10 cellular contexts compared by ENCODE assay signal in the genomic region with DNA sequence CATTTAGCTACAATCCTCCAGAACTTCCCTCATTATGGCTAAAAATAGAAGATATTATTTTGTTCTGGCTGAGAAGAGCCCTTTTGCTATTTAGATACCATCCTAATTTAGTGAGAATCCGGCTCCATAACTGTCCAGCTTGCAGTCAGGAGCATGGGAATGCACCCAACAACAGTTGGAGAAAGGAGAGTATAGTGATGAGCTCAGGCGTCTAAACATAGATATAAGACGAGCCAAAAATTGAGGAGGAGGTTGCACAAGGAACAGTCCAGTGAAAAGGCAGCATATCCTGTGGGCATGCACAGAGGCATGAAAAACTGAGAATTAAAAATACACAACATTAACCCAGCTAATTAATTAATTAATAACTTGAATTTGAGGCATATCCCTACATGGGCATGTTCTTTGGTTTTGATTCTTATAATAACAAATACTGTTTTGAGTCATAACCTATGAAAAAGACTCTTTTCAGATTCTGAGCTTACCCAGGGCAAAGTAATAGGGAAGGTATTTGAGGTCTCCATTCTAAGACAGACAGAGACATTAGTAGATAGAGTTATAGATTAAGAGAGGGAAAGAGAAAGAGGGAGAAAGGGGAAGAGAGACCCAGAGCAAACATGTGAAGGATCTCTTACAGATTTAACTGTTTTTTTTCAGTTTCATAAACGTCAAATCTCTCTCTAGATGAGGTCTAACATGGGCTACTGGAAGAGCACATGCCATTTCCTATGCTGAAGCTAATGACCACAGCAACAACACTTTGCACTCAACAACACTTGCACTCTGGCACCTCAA.
DNase-seq lines count a peak whose midpoint lies in the region; ATAC-seq and TF ChIP-seq lines count a peak whose summit lies in the region.
"Had no signal": no experiment of that assay in that cellular context is flagged by ENCODE, and none has a peak within 500 bp of the region (broad histone marks: within the 10 kb centered on the region; RNA-seq: fewer than 3 reads in every experiment).

No MANE protein-coding gene starts in this region.

- H3K36me3 ChIP-seq in prostate gland: no peaks in the 10 kb centered on the region

- WGBS in prostate gland: 72% methylated on average over 4 of the region's 4 CpGs

- H3K4me3 Mint-ChIP-seq in activated CD8-positive, alpha-beta T cell treated with anti-CD3 and anti-CD28 coated beads for 36 hours: no peak overlapping the region
- H3K4me3 Mint-ChIP-seq: T-cell had no signal

- no peaks in the 10 kb centered on the region for H3K4me1 ChIP-seq in prostate gland (replicated peaks)

- no peak overlapping the region for H3K4me3 ChIP-seq in GM12864 (ENCODE audit: low read depth, low read length)
- no peak overlapping the region for H3K4me3 ChIP-seq in fibroblast of the aortic adventitia (ENCODE audit: low read depth, low read length)
- H3K4me3 ChIP-seq in prostate gland: no peak overlapping the region
- H3K4me3 ChIP-seq: lung had no signal

- DNase-seq in GM12864 (ENCODE audit: low read depth) (peak; percentile 7), fibroblast of the aortic adventitia (ENCODE audit: low read depth) (peak; percentile 63), UCSD-AML1 (lab: John Stamatoyannopoulos, UW; ENCODE audit: unreplicated experiment) (no peak), prostate gland (ENCODE audit: low spot score) (no peak), NCI-H1105 (lab: John Stamatoyannopoulos, UW) (no peak)
- DNase-seq in activated CD8-positive, alpha-beta T cell treated with anti-CD3 and anti-CD28 coated beads for 36 hours: no peak
- DNase-seq: T-cell had no signal

- no peak for TF ChIP-seq POLR2A in prostate gland (IDR thresholded peaks at IDR 0.05)

- H3K27me3 ChIP-seq in prostate gland (replicated peaks; ENCODE audit: insufficient read depth): no peaks in the 10 kb centered on the region

- CTCF ChIA-PET in activated CD8-positive, alpha-beta T cell treated with anti-CD3 and anti-CD28 coated beads for 36 hours (lab: Charles Lee): no interaction called here

- H3K27ac Mint-ChIP-seq in activated CD8-positive, alpha-beta T cell treated with anti-CD3 and anti-CD28 coated beads for 36 hours: no peak overlapping the region
- H3K27ac Mint-ChIP-seq: T-cell had no signal

- H3K9me3 ChIP-seq in prostate gland: no peaks in the 10 kb centered on the region

- intact Hi-C loops in activated CD8-positive, alpha-beta T cell treated with anti-CD3 and anti-CD28 coated beads for 36 hours (cut with micrococcal nuclease): no loop called here
- intact Hi-C loops in prostate gland (cut with DNase I): no loop called here

- no peak for TF ChIP-seq CTCF in GM12864 (IDR thresholded peaks at IDR 0.05; ENCODE audit: low read depth, low read length, missing control alignments)
- TF ChIP-seq CTCF in fibroblast of the aortic adventitia (IDR thresholded peaks at IDR 0.05; ENCODE audit: insufficient read depth, low read length): no peak
- TF ChIP-seq CTCF in activated CD8-positive, alpha-beta T cell treated with anti-CD3 and anti-CD28 coated beads for 36 hours (IDR thresholded peaks at IDR 0.05): no peak
- no peak for TF ChIP-seq CTCF in prostate gland (IDR thresholded peaks at IDR 0.05)

- H3K27me3 Mint-ChIP-seq in activated CD8-positive, alpha-beta T cell treated with anti-CD3 and anti-CD28 coated beads for 36 hours: no peaks in the 10 kb centered on the region
- H3K27me3 Mint-ChIP-seq: T-cell had no signal

- POLR2A ChIA-PET in activated CD8-positive, alpha-beta T cell treated with anti-CD3 and anti-CD28 coated beads for 36 hours (lab: Charles Lee): no interaction called here

- no peak overlapping the region for H3K27ac ChIP-seq in prostate gland

- peak; percentile 93 for ATAC-seq in GM21381 (IDR thresholded peaks at IDR 0.05; ENCODE audit: unreplicated experiment)
- ATAC-seq in HG03097 (IDR thresholded peaks at IDR 0.05; ENCODE audit: low FRiP score, unreplicated experiment): peak; percentile 96
- no peak for ATAC-seq in activated CD8-positive, alpha-beta T cell treated with anti-CD3 and anti-CD28 coated beads for 36 hours
- ATAC-seq: T-cell had no signal

- no peaks in the 10 kb centered on the region for H3K36me3 Mint-ChIP-seq in activated CD8-positive, alpha-beta T cell treated with anti-CD3 and anti-CD28 coated beads for 36 hours (ENCODE audit: low read depth)

- no peaks in the 10 kb centered on the region for H3K4me1 Mint-ChIP-seq in activated CD8-positive, alpha-beta T cell treated with anti-CD3 and anti-CD28 coated beads for 36 hours (ENCODE audit: low read depth)
- H3K4me1 Mint-ChIP-seq: T-cell had no signal

- H3K9me3 Mint-ChIP-seq in activated CD8-positive, alpha-beta T cell treated with anti-CD3 and anti-CD28 coated beads for 36 hours: no peaks in the 10 kb centered on the region

Comparison
In these comparisons a context has a peak if more than half of its experiments do, and no peak if none do; other contexts are left out.
1. DNase-seq: peak in GM12864 (single experiment) and fibroblast of the aortic adventitia (single experiment); none in activated CD8-positive, alpha-beta T cell treated with anti-CD3 and anti-CD28 coated beads for 36 hours (single experiment), UCSD-AML1 (single experiment), prostate gland (single experiment) and NCI-H1105 (single experiment).